In the genomic region with DNA sequence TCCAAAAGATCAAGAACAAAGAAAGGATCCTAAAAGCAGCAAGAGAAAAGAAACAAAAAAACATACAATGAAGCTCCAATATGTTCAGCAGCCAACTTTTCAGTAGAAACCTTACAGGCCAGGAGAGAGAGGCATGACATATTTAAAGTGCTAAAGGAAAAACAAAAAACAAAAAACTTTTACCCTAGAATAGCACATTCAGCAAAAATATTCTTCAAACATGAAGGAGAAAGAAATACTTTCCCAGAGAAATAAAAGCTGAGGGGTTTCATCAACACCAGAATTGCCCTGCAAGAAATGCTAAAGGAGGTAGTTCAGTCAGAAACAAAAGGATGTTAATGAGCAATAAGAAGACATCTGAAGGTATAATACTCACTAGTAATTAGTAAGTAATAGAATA, we compare ENCODE assay signal across 6 cellular contexts.
"Had no signal": no experiment of that assay in that cellular context is flagged by ENCODE, and none has a peak within 500 bp of the region (broad histone marks: within the 10 kb centered on the region; RNA-seq: fewer than 3 reads in every experiment).

No MANE protein-coding gene starts in this region.

- DNase-seq: GOT3, H7, HCEC 1CT, KBM-7 had no signal

- H3K4me2 ChIP-seq: KMS-11 had no signal

- H3K27ac ChIP-seq: KMS-11 had no signal

- FAIRE-seq: HTR-8/SVneo had no signal

- H3K9ac ChIP-seq: KMS-11 had no signal
